In the genomic region with DNA sequence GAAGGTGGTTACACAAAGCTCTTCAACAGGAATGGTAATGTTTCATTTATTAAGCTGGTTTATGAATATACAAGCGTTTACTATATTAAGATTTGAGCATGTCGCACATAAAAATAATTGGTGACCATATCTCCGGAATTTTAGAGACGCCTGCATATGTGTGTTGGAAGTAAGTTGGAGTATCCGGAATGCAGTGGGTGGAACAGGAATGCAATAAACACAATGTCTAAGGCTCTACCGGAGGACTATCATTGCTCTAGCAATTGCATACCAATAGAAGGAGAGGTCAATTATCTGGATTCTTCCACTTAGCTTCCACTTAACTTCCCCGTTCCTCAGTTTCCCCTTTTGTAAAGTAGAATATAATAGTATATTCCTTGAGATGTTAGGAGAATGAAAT, we compare ENCODE assay signal across 8 cellular contexts. TPM values are rescaled to one million over a fixed set of nuclear protein-coding genes. Genes with fewer than 3 reads are reported as not detected.
DNase-seq lines count a peak whose midpoint lies in the region; ATAC-seq and TF ChIP-seq lines count a peak whose summit lies in the region.

No MANE protein-coding gene starts in this region.

- H3K4me1 Mint-ChIP-seq in activated CD4-positive, alpha-beta memory T cell treated with anti-CD3 and anti-CD28 coated beads for 36 hours (ENCODE audit: low read depth) = peaks cover 31% of the 10 kb centered on the region
- H3K4me1 Mint-ChIP-seq in activated CD4-positive, alpha-beta memory T cell treated with anti-CD3 and anti-CD28 coated beads, Interleukin-2, amount 10 ng/mL, durations not matched to agents 7 days and 5 days = peaks cover 43% of the 10 kb centered on the region
- peaks cover 23% of the 10 kb centered on the region for H3K4me1 Mint-ChIP-seq in activated T-helper 17 cell treated with anti-CD3 and anti-CD28 coated beads, Interleukin-2, amount 50 U/mL, for 72 hours

- intact Hi-C loops in activated CD4-positive, alpha-beta memory T cell treated with anti-CD3 and anti-CD28 coated beads for 36 hours (cut with micrococcal nuclease) = loop anchor here (5.0 to 10.0 kb wide), 2 partner anchors 203 to 1060 kb away; a partner anchor contains a TSS

- CTCF ChIA-PET in activated CD4-positive, alpha-beta memory T cell treated with anti-CD3 and anti-CD28 coated beads for 36 hours (lab: Charles Lee) = no interaction called here
- CTCF ChIA-PET in activated CD4-positive, alpha-beta memory T cell treated with anti-CD3 and anti-CD28 coated beads, Interleukin-2, amount 10 ng/mL, durations not matched to agents 7 days and 5 days (lab: Charles Lee) = no interaction called here

- ATAC-seq in activated T-helper 17 cell treated with anti-CD3 and anti-CD28 coated beads, Interleukin-2, amount 50 U/mL, for 72 hours (replicated peaks) = no peak
- ATAC-seq in thoracic aorta (ENCODE audit: insufficient number of reproducible peaks, low FRiP score, low read depth) (no peak), HG03457 (IDR thresholded peaks at IDR 0.05; ENCODE audit: unreplicated experiment) (no peak)

- no peaks in the 10 kb centered on the region for H3K27me3 Mint-ChIP-seq in activated CD4-positive, alpha-beta memory T cell treated with anti-CD3 and anti-CD28 coated beads for 36 hours
- H3K27me3 Mint-ChIP-seq in activated CD4-positive, alpha-beta memory T cell treated with anti-CD3 and anti-CD28 coated beads, Interleukin-2, amount 10 ng/mL, durations not matched to agents 7 days and 5 days = no peaks in the 10 kb centered on the region
- peaks cover 7% of the 10 kb centered on the region for H3K27me3 Mint-ChIP-seq in activated T-helper 17 cell treated with anti-CD3 and anti-CD28 coated beads, Interleukin-2, amount 50 U/mL, for 72 hours

- peaks cover 2 to 9% of the 10 kb centered on the region in 2 donors for H3K4me1 ChIP-seq in thoracic aorta (ENCODE audit: control insufficient read depth in 1 of 2, low read depth in 2 of 2)

- peaks cover 8% of the 10 kb centered on the region for H3K36me3 Mint-ChIP-seq in activated CD4-positive, alpha-beta memory T cell treated with anti-CD3 and anti-CD28 coated beads for 36 hours
- peaks cover 19% of the 10 kb centered on the region for H3K36me3 Mint-ChIP-seq in activated CD4-positive, alpha-beta memory T cell treated with anti-CD3 and anti-CD28 coated beads, Interleukin-2, amount 10 ng/mL, durations not matched to agents 7 days and 5 days (ENCODE audit: low read depth)
- H3K36me3 Mint-ChIP-seq in activated T-helper 17 cell treated with anti-CD3 and anti-CD28 coated beads, Interleukin-2, amount 50 U/mL, for 72 hours (ENCODE audit: low read depth) = peaks cover 8% of the 10 kb centered on the region

- no peaks in the 10 kb centered on the region for H3K9me3 Mint-ChIP-seq in activated CD4-positive, alpha-beta memory T cell treated with anti-CD3 and anti-CD28 coated beads for 36 hours
- H3K9me3 Mint-ChIP-seq in activated CD4-positive, alpha-beta memory T cell treated with anti-CD3 and anti-CD28 coated beads, Interleukin-2, amount 10 ng/mL, durations not matched to agents 7 days and 5 days = no peaks in the 10 kb centered on the region
- H3K9me3 Mint-ChIP-seq in activated T-helper 17 cell treated with anti-CD3 and anti-CD28 coated beads, Interleukin-2, amount 50 U/mL, for 72 hours = no peaks in the 10 kb centered on the region

- no peaks in the 10 kb centered on the region for H3K9me3 ChIP-seq in thoracic aorta

- H3K4me3 ChIP-seq in thoracic aorta = peak overlapping the region; percentile 72

- H3K36me3 ChIP-seq in thoracic aorta = no peaks in the 10 kb centered on the region

- no peak for TF ChIP-seq CTCF in thoracic aorta (IDR thresholded peaks at IDR 0.05)

- POLR2A ChIA-PET in activated CD4-positive, alpha-beta memory T cell treated with anti-CD3 and anti-CD28 coated beads for 36 hours (lab: Charles Lee) = no interaction called here
- POLR2A ChIA-PET in activated CD4-positive, alpha-beta memory T cell treated with anti-CD3 and anti-CD28 coated beads, Interleukin-2, amount 10 ng/mL, durations not matched to agents 7 days and 5 days (lab: Charles Lee) = interaction anchor here (6.6 kb wide), 1 partner anchor 63 kb away, joined by 51 read pairs; a partner anchor contains a TSS

- no peak overlapping the region for H3K27ac ChIP-seq in thoracic aorta

- H3K4me3 Mint-ChIP-seq in activated CD4-positive, alpha-beta memory T cell treated with anti-CD3 and anti-CD28 coated beads for 36 hours = peak overlapping the region; percentile 94
- no peak overlapping the region for H3K4me3 Mint-ChIP-seq in activated CD4-positive, alpha-beta memory T cell treated with anti-CD3 and anti-CD28 coated beads, Interleukin-2, amount 10 ng/mL, durations not matched to agents 7 days and 5 days
- H3K4me3 Mint-ChIP-seq in activated T-helper 17 cell treated with anti-CD3 and anti-CD28 coated beads, Interleukin-2, amount 50 U/mL, for 72 hours = no peak overlapping the region

- H3K27me3 ChIP-seq in thoracic aorta (replicated peaks; ENCODE audit: insufficient read depth) = no peaks in the 10 kb centered on the region

- no peak for DNase-seq in activated CD4-positive, alpha-beta memory T cell treated with anti-CD3 and anti-CD28 coated beads for 36 hours
- DNase-seq in activated CD4-positive, alpha-beta memory T cell treated with anti-CD3 and anti-CD28 coated beads, Interleukin-2, amount 10 ng/mL, durations not matched to agents 7 days and 5 days = no peak
- DNase-seq in iPS-NIHi11 (ENCODE audit: low spot score) (peak; percentile 30), thoracic aorta (ENCODE audit: low spot score) (no peak), mucosa of gallbladder (ENCODE audit: low spot score) (no peak)
- DNase-seq in stimulated activated CD4-positive, alpha-beta T cell treated with anti-CD3 and anti-CD28 coated beads, Interleukin-2, amount 100 ng/mL, for 24 hours = no peak

- no peak overlapping the region for H3K27ac Mint-ChIP-seq in activated CD4-positive, alpha-beta memory T cell treated with anti-CD3 and anti-CD28 coated beads for 36 hours
- H3K27ac Mint-ChIP-seq in activated CD4-positive, alpha-beta memory T cell treated with anti-CD3 and anti-CD28 coated beads, Interleukin-2, amount 10 ng/mL, durations not matched to agents 7 days and 5 days = no peak overlapping the region
- H3K27ac Mint-ChIP-seq in activated T-helper 17 cell treated with anti-CD3 and anti-CD28 coated beads, Interleukin-2, amount 50 U/mL, for 72 hours = peak overlapping the region; percentile 90

RNA-seq across cellular contexts. Expression of a gene that starts 1.1 kb away (rescaled TPM):
- total RNA-seq in activated CD4-positive, alpha-beta memory T cell treated with anti-CD3 and anti-CD28 coated beads for 36 hours = 10 to 100 TPM; 40.1 to 42.2 TPM
- total RNA-seq in activated CD4-positive, alpha-beta memory T cell treated with anti-CD3 and anti-CD28 coated beads, Interleukin-2, amount 10 ng/mL, durations not matched to agents 7 days and 5 days = 10 to 100 TPM; 41.8 to 44.3 TPM
- total RNA-seq in activated T-helper 17 cell treated with anti-CD3 and anti-CD28 coated beads, Interleukin-2, amount 50 U/mL, for 72 hours = 10 to 100 TPM; 22.6 to 37.2 TPM
- total RNA-seq in thoracic aorta = 10 to 100 TPM in 1 of 2 donors, 1 to 10 TPM in 1; 5.6 to 10.4 TPM
- 13.7 TPM for total RNA-seq in mucosa of gallbladder
